Comparison of ENCODE assay signal across 6 cellular contexts in the genomic region with DNA sequence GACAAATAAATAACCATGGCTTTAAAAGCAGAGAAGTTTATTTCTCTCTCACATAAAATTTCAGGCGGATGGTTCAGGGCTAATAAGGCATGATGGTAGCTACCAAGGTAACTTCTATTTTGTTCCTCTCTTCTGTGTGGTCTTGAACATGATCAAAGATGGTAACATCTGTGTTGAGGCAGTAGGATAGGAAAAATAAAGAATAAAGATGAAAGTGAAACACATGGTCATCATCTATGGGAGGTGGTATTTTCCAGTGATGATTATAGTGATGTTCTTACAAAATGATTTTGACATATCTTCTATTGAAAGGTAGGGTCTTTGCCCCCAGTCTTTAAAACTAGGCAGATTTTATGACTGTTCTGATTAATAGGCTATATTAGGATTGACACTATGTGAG. TPM values are rescaled to one million over a fixed set of nuclear protein-coding genes. Genes with fewer than 3 reads are reported as not detected.
"Had no signal": no experiment of that assay in that cellular context is flagged by ENCODE, and none has a peak within 500 bp of the region (broad histone marks: within the 10 kb centered on the region; RNA-seq: fewer than 3 reads in every experiment).

No MANE protein-coding gene starts in this region.

- H3K4me3 Mint-ChIP-seq: GM23338, H9 had no signal

- ATAC-seq: GM23338 had no signal

- H3K4me3 ChIP-seq: GM23338 had no signal

- DNase-seq: H9, HCEC 1CT had no signal

- H3K27ac Mint-ChIP-seq: GM23338, H9 had no signal

RNA-seq across cellular contexts. Expression of a gene that starts 14.2 kb away (rescaled TPM):
- total RNA-seq: GM23338, H1, H9, HT-29, IMR-90 had no signal

RNA-seq across cellular contexts. Expression of a gene that starts 17.9 kb away (rescaled TPM):
- total RNA-seq: GM23338, H1, H9, HT-29, IMR-90 had no signal
